ENCODE assay signal across 8 cellular contexts in the genomic region with DNA sequence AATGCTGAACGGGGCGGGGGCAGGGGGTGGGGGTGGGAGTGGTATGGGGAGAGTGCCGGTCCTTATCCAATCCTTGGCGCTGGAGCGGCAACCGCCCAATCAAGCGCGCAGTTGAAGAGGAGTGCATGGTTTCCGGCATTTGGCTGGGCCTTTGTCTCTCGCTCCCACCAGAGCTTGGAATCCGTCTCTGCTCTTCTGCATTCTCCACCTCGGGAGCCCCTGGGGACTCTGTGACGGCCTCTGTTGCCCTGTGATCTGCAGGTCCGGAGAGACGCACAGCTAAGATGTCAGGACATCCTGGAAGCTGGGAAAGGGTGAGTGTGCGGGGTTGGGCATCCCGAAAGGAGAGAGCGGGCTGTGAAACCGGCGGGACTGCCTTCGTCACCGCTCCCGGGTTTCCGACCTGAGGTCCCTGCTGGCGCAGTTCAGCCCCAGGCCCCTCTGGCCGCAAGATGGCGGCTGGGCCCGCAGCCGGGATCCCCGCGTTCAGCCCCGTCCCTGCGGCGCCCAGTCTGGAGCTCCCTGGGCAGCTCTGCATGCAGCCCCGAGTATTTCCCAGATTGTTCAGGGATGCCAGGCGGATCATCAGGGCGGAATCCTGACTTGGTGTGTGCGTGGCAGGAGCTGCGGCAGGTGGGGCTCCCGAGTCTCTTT. TPM values are rescaled to one million over a fixed set of nuclear protein-coding genes. Genes with fewer than 3 reads are reported as not detected.
A peak's percentile ranks its signal among the peaks of the same experiment; 100 is the strongest.
DNase-seq lines count a peak whose midpoint lies in the region; ATAC-seq and TF ChIP-seq lines count a peak whose summit lies in the region.

No MANE protein-coding gene starts in this region.

- CTCF ChIA-PET in Caco-2 (lab: Charles Lee): no interaction called here
- CTCF ChIA-PET in OCI-LY7 (lab: Charles Lee; ENCODE audit: unreplicated experiment): no interaction called here

- H3K9ac ChIP-seq in mucosa of stomach (ENCODE audit: low read length): peak overlapping the region; percentile 99

- no peaks in the 10 kb centered on the region for H4K20me1 ChIP-seq in OCI-LY7 (ENCODE audit: insufficient read depth, low read length)

- no peaks in the 10 kb centered on the region for H3K27me3 Mint-ChIP-seq in Caco-2 (ENCODE audit: insufficient read depth, unreplicated experiment)

- peak; percentile 87 to 92 for DNase-seq in Caco-2
- peak; percentile 84 for DNase-seq in HT-29 (ENCODE audit: low spot score)
- DNase-seq in OCI-LY7 (ENCODE audit: low spot score): peak; percentile 83
- DNase-seq in activated T-cell treated with anti-CD3 and anti-CD28 coated beads, Interleukin-2, amount 50 U/mL, for 1 hour: peak; percentile 76
- DNase-seq in stimulated activated CD8-positive, alpha-beta memory T cell treated with anti-CD3 and anti-CD28 coated beads, Interleukin-4, amount 100 ng/mL, for 48 hours: peak; percentile 83

- peak overlapping the region; percentile 44; the same call in 1 of the 2 replicates for H2AFZ ChIP-seq in OCI-LY7 (ENCODE audit: low read length)

- TF ChIP-seq CTCF in Caco-2 (IDR thresholded peaks at IDR 0.05; ENCODE audit: insufficient read depth in 1 of 2, low read depth in 1 of 2, low read length in 1 of 2, severe bottlenecking in 1 of 2, unreplicated experiment in 1 of 2) (peak in 1 of 2 experiments; percentile 2), OCI-LY7 (conservative IDR thresholded peaks at IDR 0.05; ENCODE audit: low read length) (no peak)

- H3K36me3 Mint-ChIP-seq in Caco-2 (ENCODE audit: insufficient read depth, unreplicated experiment): peaks cover 43% of the 10 kb centered on the region

- WGBS in esophagus, 2 donors: 0% methylated on average over 38 to 40 of the region's 40 CpGs

- H3K27ac ChIP-seq in OCI-LY7 (ENCODE audit: low read depth, low read length, poor library complexity, severe bottlenecking) (peak overlapping the region; percentile 51), esophagus (ENCODE audit: low read depth in 2 of 2, low read length in 1 of 2) (peak overlapping the region; percentile 94 to 96)

- intact Hi-C loops in Caco-2 (cut with micrococcal nuclease; ENCODE audit: unreplicated experiment) (loop anchor here (1.0 to 5.0 kb wide), 3 partner anchors 54 to 124 kb away; a partner anchor contains a TSS), OCI-LY7 (cut with micrococcal nuclease; ENCODE audit: unreplicated experiment) (no loop called here)

- H3K27ac Mint-ChIP-seq in Caco-2 (ENCODE audit: unreplicated experiment): peak overlapping the region; percentile 98

- H3K4me3 ChIP-seq in Caco-2 (ENCODE audit: low read depth, low read length): peak overlapping the region; percentile 47
- peak overlapping the region; percentile 79 for H3K4me3 ChIP-seq in OCI-LY7 (ENCODE audit: low read depth, low read length, poor library complexity, severe bottlenecking)
- peak overlapping the region; percentile 67 to 72 for H3K4me3 ChIP-seq in esophagus (ENCODE audit: low read depth in 1 of 2, low read length in 2 of 2)
- H3K4me3 ChIP-seq in mucosa of stomach (ENCODE audit: low read length): peak overlapping the region; percentile 97

- no peaks in the 10 kb centered on the region for H3K4me1 Mint-ChIP-seq in Caco-2 (ENCODE audit: low read depth, unreplicated experiment)

- H3K9me2 ChIP-seq in OCI-LY7 (ENCODE audit: insufficient read depth, low read length): no peaks in the 10 kb centered on the region

- peaks cover 4% of the 10 kb centered on the region; the same call in 1 of the 2 replicates for H3K36me3 ChIP-seq in Caco-2 (ENCODE audit: control insufficient read depth, insufficient read depth, low read length)
- peaks cover 16% of the 10 kb centered on the region for H3K36me3 ChIP-seq in OCI-LY7 (ENCODE audit: insufficient read depth, low read length)
- H3K36me3 ChIP-seq in esophagus (ENCODE audit: control insufficient read depth in 2 of 2, insufficient read depth in 2 of 2, low read length in 1 of 2): peaks cover 3 to 4% of the 10 kb centered on the region in 2 donors
- no peaks in the 10 kb centered on the region for H3K36me3 ChIP-seq in mucosa of stomach (ENCODE audit: control insufficient read depth, insufficient read depth, low read length)

- no peaks in the 10 kb centered on the region for H3K9me3 Mint-ChIP-seq in Caco-2 (ENCODE audit: unreplicated experiment)

- no peaks in the 10 kb centered on the region for H3K4me1 ChIP-seq in Caco-2
- peaks cover 3% of the 10 kb centered on the region for H3K4me1 ChIP-seq in OCI-LY7 (ENCODE audit: insufficient read depth, low read length, poor library complexity, severe bottlenecking)
- H3K4me1 ChIP-seq in esophagus (ENCODE audit: control insufficient read depth in 2 of 2, insufficient read depth in 2 of 2, low read length in 1 of 2): no peaks in the 10 kb centered on the region
- H3K4me1 ChIP-seq in mucosa of stomach (ENCODE audit: control insufficient read depth, insufficient read depth, low read length): peaks cover 15% of the 10 kb centered on the region

- H3K4me2 ChIP-seq in OCI-LY7 (ENCODE audit: low read length): peak overlapping the region; percentile 69

- H3K4me3 Mint-ChIP-seq in Caco-2 (ENCODE audit: unreplicated experiment): peak overlapping the region; percentile 97

- no peaks in the 10 kb centered on the region for H3K9me3 ChIP-seq in Caco-2
- H3K9me3 ChIP-seq in OCI-LY7 (ENCODE audit: low read length): no peaks in the 10 kb centered on the region
- no peaks in the 10 kb centered on the region for H3K9me3 ChIP-seq in esophagus (ENCODE audit: control insufficient read depth in 2 of 2, insufficient read depth in 1 of 2, low read depth in 1 of 2, low read length in 1 of 2)
- no peaks in the 10 kb centered on the region for H3K9me3 ChIP-seq in mucosa of stomach (ENCODE audit: control insufficient read depth, low read length)

- H3K79me2 ChIP-seq in OCI-LY7 (ENCODE audit: insufficient read depth, low read depth, low read length): peaks cover 24% of the 10 kb centered on the region

- no TSS peak for BruUV-seq in Caco-2 (replicated peaks; lab: Mats Ljungman, UMichigan)
- no TSS peak for BruUV-seq in OCI-LY7 (replicated peaks; lab: Mats Ljungman, UMichigan)

- H3K27me3 ChIP-seq in Caco-2 (replicated peaks; ENCODE audit: control insufficient read depth, insufficient read depth, low read length) (no peaks in the 10 kb centered on the region), esophagus (ENCODE audit: control insufficient read depth in 1 of 2, insufficient read depth in 2 of 2, low read length in 2 of 2) (no peaks in the 10 kb centered on the region), mucosa of stomach (ENCODE audit: control insufficient read depth, insufficient read depth, low read length) (no peaks in the 10 kb centered on the region)

- POLR2A ChIA-PET in Caco-2 (lab: Charles Lee): interaction anchor here (0.6 to 1.9 kb wide), 5 partner anchors 54 to 638 kb away, joined by 3 to 20 read pairs (median 5); a partner anchor contains a TSS
- POLR2A ChIA-PET in OCI-LY7 (lab: Charles Lee): interaction anchor here (0.6 to 1.5 kb wide), 2 partner anchors 751 to 916 kb away, joined by 4 to 5 read pairs; a partner anchor contains a TSS

- ATAC-seq in GM21360 (IDR thresholded peaks at IDR 0.05; ENCODE audit: unreplicated experiment): peak; percentile 93

RNA-seq across cellular contexts. Expression of a gene that starts 53.6 kb away (rescaled TPM):
- total RNA-seq in Caco-2 (2022) (16.3 and 16.5 TPM in 2 replicates), OCI-LY7 (2022) (10.1 and 11.5 TPM in 2 replicates)
- total RNA-seq in HT-29 (2014; rRNA removed; shearing (Covaris generic)): 0.89 and 1.0 TPM in 2 replicates
- total RNA-seq in OCI-LY7 (2014; rRNA removed; shearing (Covaris generic)): 8.4 and 12.2 TPM in 2 replicates
- polyA plus RNA-seq in esophagus: 1 to 10 TPM; 3.9 to 4.2 TPM

Comparison
In these comparisons a context has a peak if more than half of its experiments do, and no peak if none do; other contexts are left out.
1. Peak in every context shown above with its lines: DNase-seq, ATAC-seq, H3K4me3 ChIP-seq and H3K27ac ChIP-seq.
2. H3K4me3 ChIP-seq: peak in every context shown above with its lines; median percentile 97 in mucosa of stomach; 79 in OCI-LY7; 70 in esophagus; 47 in Caco-2.